11 cellular contexts compared by ENCODE assay signal in genomic region chr5:56094579-56095361, GRCh38.
DNase-seq lines count a peak whose midpoint lies in the region; ATAC-seq and TF ChIP-seq lines count a peak whose summit lies in the region.
"Had no signal": no experiment of that assay in that cellular context is flagged by ENCODE, and none has a peak within 500 bp of the region (broad histone marks: within the 10 kb centered on the region; RNA-seq: fewer than 3 reads in every experiment).

No MANE protein-coding gene starts in this region.

- no peak overlapping the region for H3K4me3 ChIP-seq in mucosa of descending colon
- H3K4me3 ChIP-seq: heart left ventricle, upper lobe of right lung had no signal

- no peak for TF ChIP-seq CTCF in mucosa of descending colon (IDR thresholded peaks at IDR 0.05)

- no peak overlapping the region for H3K27ac Mint-ChIP-seq in activated CD8-positive, alpha-beta memory T cell treated with anti-CD3 and anti-CD28 coated beads, Interleukin-2, amount 10 ng/mL, durations not matched to agents 7 days and 5 days
- H3K27ac Mint-ChIP-seq: brain had no signal

- H3K36me3 ChIP-seq in mucosa of descending colon (ENCODE audit: low read depth): no peaks in the 10 kb centered on the region
- H3K36me3 ChIP-seq: heart left ventricle, upper lobe of right lung had no signal

- H3K9me3 Mint-ChIP-seq in activated CD8-positive, alpha-beta memory T cell treated with anti-CD3 and anti-CD28 coated beads, Interleukin-2, amount 10 ng/mL, durations not matched to agents 7 days and 5 days (ENCODE audit: low read depth): no peaks in the 10 kb centered on the region

- H3K4me3 Mint-ChIP-seq in activated CD8-positive, alpha-beta memory T cell treated with anti-CD3 and anti-CD28 coated beads, Interleukin-2, amount 10 ng/mL, durations not matched to agents 7 days and 5 days: no peak overlapping the region
- H3K4me3 Mint-ChIP-seq: brain had no signal

- H3K27me3 Mint-ChIP-seq in activated CD8-positive, alpha-beta memory T cell treated with anti-CD3 and anti-CD28 coated beads, Interleukin-2, amount 10 ng/mL, durations not matched to agents 7 days and 5 days: no peaks in the 10 kb centered on the region

- DNase-seq in activated CD8-positive, alpha-beta memory T cell treated with anti-CD3 and anti-CD28 coated beads, Interleukin-2, amount 10 ng/mL, durations not matched to agents 7 days and 5 days: peak; percentile 44
- peak; percentile 71 for DNase-seq in stimulated activated CD4-positive, alpha-beta T cell treated with anti-CD3 and anti-CD28 coated beads, Interleukin-4, amount 100 ng/mL, for 1 hour
- DNase-seq in mucosa of descending colon (no peak), putamen (ENCODE audit: low spot score) (no peak)
- DNase-seq: heart left ventricle, upper lobe of right lung had no signal

- peaks cover 25% of the 10 kb centered on the region for H3K4me1 Mint-ChIP-seq in activated CD8-positive, alpha-beta memory T cell treated with anti-CD3 and anti-CD28 coated beads, Interleukin-2, amount 10 ng/mL, durations not matched to agents 7 days and 5 days

- ATAC-seq in GM18868 (IDR thresholded peaks at IDR 0.05; ENCODE audit: unreplicated experiment) (peak; percentile 60), HG03108 (IDR thresholded peaks at IDR 0.05; ENCODE audit: unreplicated experiment) (peak; percentile 42), mucosa of descending colon (no peak), HG02970 (IDR thresholded peaks at IDR 0.05; ENCODE audit: low FRiP score, unreplicated experiment) (no peak), GM19351 (IDR thresholded peaks at IDR 0.05; ENCODE audit: unreplicated experiment) (no peak)
- ATAC-seq in activated CD8-positive, alpha-beta memory T cell treated with anti-CD3 and anti-CD28 coated beads, Interleukin-2, amount 10 ng/mL, durations not matched to agents 7 days and 5 days: peak; percentile 30
- ATAC-seq: heart left ventricle had no signal

- H3K9me3 ChIP-seq in mucosa of descending colon: no peaks in the 10 kb centered on the region
- H3K9me3 ChIP-seq: heart left ventricle, upper lobe of right lung had no signal

- intact Hi-C loops in mucosa of descending colon (cut with DNase I, micrococcal nuclease): no loop called here

- peaks cover 1% of the 10 kb centered on the region for H3K36me3 Mint-ChIP-seq in activated CD8-positive, alpha-beta memory T cell treated with anti-CD3 and anti-CD28 coated beads, Interleukin-2, amount 10 ng/mL, durations not matched to agents 7 days and 5 days
- H3K36me3 Mint-ChIP-seq: brain had no signal

- no peaks in the 10 kb centered on the region for H3K4me1 ChIP-seq in mucosa of descending colon (ENCODE audit: low read depth)

- CTCF ChIA-PET in activated CD8-positive, alpha-beta memory T cell treated with anti-CD3 and anti-CD28 coated beads, Interleukin-2, amount 10 ng/mL, durations not matched to agents 7 days and 5 days (lab: Charles Lee): interaction anchor here (0.9 kb wide), 1 partner anchor 10 kb away, joined by 3 read pairs; no protein-coding TSS in a partner anchor

Comparison
In these comparisons a context has a peak if more than half of its experiments do, and no peak if none do; other contexts are left out.
1. ATAC-seq: peak in GM18868 (single experiment), HG03108 (single experiment) and activated CD8-positive, alpha-beta memory T cell treated with anti-CD3 and anti-CD28 coated beads, Interleukin-2, amount 10 ng/mL, durations not matched to agents 7 days and 5 days (single experiment); none in mucosa of descending colon (single experiment), HG02970 (single experiment) and GM19351 (single experiment).
2. DNase-seq: peak in activated CD8-positive, alpha-beta memory T cell treated with anti-CD3 and anti-CD28 coated beads, Interleukin-2, amount 10 ng/mL, durations not matched to agents 7 days and 5 days (single experiment) and stimulated activated CD4-positive, alpha-beta T cell treated with anti-CD3 and anti-CD28 coated beads, Interleukin-4, amount 100 ng/mL, for 1 hour (single experiment); none in mucosa of descending colon (0 of 3) and putamen (single experiment).